19 cellular contexts compared by ENCODE assay signal in genomic region chr7:77985232-77985973, GRCh38.
DNase-seq lines count a peak whose midpoint lies in the region; ATAC-seq and TF ChIP-seq lines count a peak whose summit lies in the region.
"Had no signal": no experiment of that assay in that cellular context is flagged by ENCODE, and none has a peak within 500 bp of the region (broad histone marks: within the 10 kb centered on the region; RNA-seq: fewer than 3 reads in every experiment).

No MANE protein-coding gene starts in this region.

- H3K4me3 ChIP-seq in A673 (ENCODE audit: low read depth, low read length, poor library complexity, severe bottlenecking) (peak overlapping the region; percentile 18), GM23338 (no peak overlapping the region), coronary artery (peak overlapping the region; percentile 40), osteoblast (ENCODE audit: insufficient read depth, low read length) (no peak overlapping the region), Caco-2 (ENCODE audit: low read depth, low read length) (no peak overlapping the region)
- H3K4me3 ChIP-seq: GM12878, GM23248, Peyer's patch had no signal

- no peaks in the 10 kb centered on the region for H3K27me3 ChIP-seq in A673 (replicated peaks; ENCODE audit: insufficient read depth, low read depth, low read length, poor library complexity)
- no peaks in the 10 kb centered on the region for H3K27me3 ChIP-seq in GM23338 (ENCODE audit: insufficient read depth)
- no peaks in the 10 kb centered on the region for H3K27me3 ChIP-seq in osteoblast (ENCODE audit: insufficient read depth, low read length)
- H3K27me3 ChIP-seq in Caco-2 (replicated peaks; ENCODE audit: control insufficient read depth, insufficient read depth, low read length) = no peaks in the 10 kb centered on the region
- H3K27me3 ChIP-seq: Peyer's patch had no signal

- no peaks in the 10 kb centered on the region for H3K9me3 ChIP-seq in A673 (ENCODE audit: low read depth, low read length, poor library complexity, severe bottlenecking)
- no peaks in the 10 kb centered on the region for H3K9me3 ChIP-seq in osteoblast (ENCODE audit: low read depth, low read length)
- no peaks in the 10 kb centered on the region for H3K9me3 ChIP-seq in Caco-2
- H3K9me3 ChIP-seq: Peyer's patch had no signal

- intact Hi-C loops in A673 (cut with micrococcal nuclease; ENCODE audit: unreplicated experiment) = no loop called here
- intact Hi-C loops in Caco-2 (cut with micrococcal nuclease; ENCODE audit: unreplicated experiment) = no loop called here

- TF ChIP-seq CTCF in A673 (conservative IDR thresholded peaks at IDR 0.05; ENCODE audit: low read depth, low read length) = no peak
- TF ChIP-seq CTCF in GM23338 (conservative IDR thresholded peaks at IDR 0.05; ENCODE audit: low read depth in 2 of 2) = peak in 1 of 2 experiments; percentile 22; a peak in 2 of 4 replicates
- TF ChIP-seq CTCF in coronary artery (IDR thresholded peaks at IDR 0.05) = no peak
- TF ChIP-seq CTCF in osteoblast (IDR thresholded peaks at IDR 0.05; ENCODE audit: extremely low read depth, low read depth, low read length) = no peak
- no peak for TF ChIP-seq CTCF in Caco-2 (IDR thresholded peaks at IDR 0.05; ENCODE audit: insufficient read depth in 1 of 2, low read depth in 1 of 2, low read length in 1 of 2, severe bottlenecking in 1 of 2, unreplicated experiment in 1 of 2)

- H3K27ac Mint-ChIP-seq in GM23338 (no peak overlapping the region), Caco-2 (ENCODE audit: unreplicated experiment) (no peak overlapping the region)
- H3K27ac Mint-ChIP-seq: IgD-negative memory B cell had no signal

- 0 out of 2 replicates have a peak, but pooled peaks cover 3% of the 10 kb centered on the region for H3K9me2 ChIP-seq in GM23338 (ENCODE audit: insufficient read depth)

- H3K27me3 Mint-ChIP-seq in GM23338 (ENCODE audit: insufficient read depth, low read depth, poor library complexity) = peaks cover 4% of the 10 kb centered on the region
- H3K27me3 Mint-ChIP-seq in Caco-2 (ENCODE audit: insufficient read depth, unreplicated experiment) = no peaks in the 10 kb centered on the region

- BruUV-seq in A673 (replicated peaks; lab: Mats Ljungman, UMichigan) (no TSS peak), Caco-2 (replicated peaks; lab: Mats Ljungman, UMichigan) (no TSS peak)

- H3K4me3 Mint-ChIP-seq in GM23338 (no peak overlapping the region), Caco-2 (ENCODE audit: unreplicated experiment) (no peak overlapping the region)
- H3K4me3 Mint-ChIP-seq: IgD-negative memory B cell had no signal

- ATAC-seq in GM23338 (no peak), GM18873 (IDR thresholded peaks at IDR 0.05; ENCODE audit: low FRiP score, unreplicated experiment) (no peak)
- ATAC-seq: GM12878 had no signal

- in situ Hi-C loops in G401 (cut with HindIII; ENCODE audit: low sequenced_read_pairs) = no loop called here

- H2AFZ ChIP-seq in GM23338 = 0 out of 2 replicates have a peak overlapping the region, but pooled peaks have one; percentile 32
- peak overlapping the region; percentile 81 for H2AFZ ChIP-seq in osteoblast (ENCODE audit: low read length)
- H2AFZ ChIP-seq: GM23248 had no signal

- POLR2A ChIA-PET in A673 (lab: Charles Lee; ENCODE audit: low non-redundant PET) = interaction anchor here (0.7 kb wide), 2 partner anchors 19 to 62 kb away, joined by 4 to 5 read pairs; no protein-coding TSS in a partner anchor
- POLR2A ChIA-PET in Caco-2 (lab: Charles Lee) = no interaction called here

- H3K9me3 Mint-ChIP-seq in GM23338 (no peaks in the 10 kb centered on the region), Caco-2 (ENCODE audit: unreplicated experiment) (no peaks in the 10 kb centered on the region)

- H3K4me1 Mint-ChIP-seq in GM23338 (peaks cover 8% of the 10 kb centered on the region), Caco-2 (ENCODE audit: low read depth, unreplicated experiment) (peaks cover 18% of the 10 kb centered on the region)

- no peaks in the 10 kb centered on the region for H4K20me1 ChIP-seq in GM23338 (replicated peaks; ENCODE audit: insufficient read depth)
- no peaks in the 10 kb centered on the region for H4K20me1 ChIP-seq in osteoblast (ENCODE audit: insufficient read depth, low read length)

- no peak overlapping the region for H3K4me2 ChIP-seq in GM23338
- peak overlapping the region; percentile 1 for H3K4me2 ChIP-seq in osteoblast (ENCODE audit: insufficient read depth, low read length)

- peak overlapping the region; percentile 74 for H3K27ac ChIP-seq in A673 (ENCODE audit: low read depth, low read length, poor library complexity, severe bottlenecking)
- no peak overlapping the region for H3K27ac ChIP-seq in GM23338 (ENCODE audit: low read depth)
- peak overlapping the region; percentile 46 to 60 for H3K27ac ChIP-seq in coronary artery
- H3K27ac ChIP-seq in osteoblast (ENCODE audit: low read depth, low read length) = no peak overlapping the region
- H3K27ac ChIP-seq: C4-2B, GM23248, Peyer's patch had no signal

- H3K36me3 Mint-ChIP-seq in GM23338 (ENCODE audit: low read depth) (no peaks in the 10 kb centered on the region), Caco-2 (ENCODE audit: insufficient read depth, unreplicated experiment) (no peaks in the 10 kb centered on the region)

- CTCF ChIA-PET in A673 (lab: Charles Lee) (no interaction called here), Caco-2 (lab: Charles Lee) (no interaction called here)

- no peaks in the 10 kb centered on the region for H3F3A ChIP-seq in GM23338 (replicated peaks; ENCODE audit: low read depth)

- peaks cover 35% of the 10 kb centered on the region for H3K4me1 ChIP-seq in A673 (ENCODE audit: insufficient read depth, low read length, poor library complexity, severe bottlenecking)
- H3K4me1 ChIP-seq in GM23338 (ENCODE audit: insufficient read depth) = no peaks in the 10 kb centered on the region
- peaks cover 10% of the 10 kb centered on the region for H3K4me1 ChIP-seq in osteoblast (ENCODE audit: insufficient read depth, low read length)
- peaks cover 8% of the 10 kb centered on the region for H3K4me1 ChIP-seq in Caco-2
- H3K4me1 ChIP-seq: Peyer's patch had no signal

- H3K36me3 ChIP-seq in A673 (ENCODE audit: insufficient read depth, low read length, poor library complexity, severe bottlenecking) (no peaks in the 10 kb centered on the region), GM23338 (ENCODE audit: insufficient read depth) (no peaks in the 10 kb centered on the region), osteoblast (ENCODE audit: insufficient read depth, low read length) (no peaks in the 10 kb centered on the region), Caco-2 (ENCODE audit: control insufficient read depth, insufficient read depth, low read length) (no peaks in the 10 kb centered on the region)
- H3K36me3 ChIP-seq: Peyer's patch had no signal

- DNase-seq in A673 (ENCODE audit: low spot score) (peak; percentile 88), GM23338 (ENCODE audit: low spot score) (no peak), coronary artery (ENCODE audit: low spot score) (no peak), osteoblast (ENCODE audit: insufficient read length, low spot score, missing footprints) (peak; percentile 39), Caco-2 (no peak), G401 (ENCODE audit: low spot score) (no peak)
- DNase-seq in activated CD4-positive, alpha-beta T cell treated with anti-CD3 and anti-CD28 coated beads for 1 hour = no peak
- DNase-seq: GM23248; HCEC 1CT; MM.1S; NCI-H1092 treated with DMSO at 0.1 percent for 48 hours; NCI-H2081; NK-92 treated with Interleukin-12 subunit alpha and Interleukin-12 subunit beta, amount 100 ng/mL, for 24 hours; Peyer's patch; Right ventricle myocardium superior had no signal

- no peaks in the 10 kb centered on the region for H3K79me2 ChIP-seq in GM23338 (replicated peaks; ENCODE audit: insufficient read depth)
- H3K79me2 ChIP-seq in osteoblast (ENCODE audit: insufficient read depth, low read length) = no peaks in the 10 kb centered on the region

TF ChIP-seq in GM23338, 12 proteins besides CTCF, POLR2A, EP300 and RAD21:
- no peak for TF ChIP-seq REST (IDR thresholded peaks at IDR 0.05; ENCODE audit: unreplicated experiment)

Comparison
In these comparisons a context has a peak if more than half of its experiments do, and no peak if none do; other contexts are left out.
1. DNase-seq: peak in A673 (single experiment) and osteoblast (single experiment); none in GM23338 (single experiment), coronary artery (single experiment), Caco-2 (0 of 2), G401 (single experiment) and activated CD4-positive, alpha-beta T cell treated with anti-CD3 and anti-CD28 coated beads for 1 hour (single experiment).
2. H3K27ac ChIP-seq: peak in A673 (single experiment) and coronary artery (2 of 2); none in GM23338 (single experiment) and osteoblast (single experiment).
3. H3K4me3 ChIP-seq: peak in A673 (single experiment) and coronary artery (single experiment); none in GM23338 (single experiment), osteoblast (single experiment) and Caco-2 (single experiment).